In genomic region chr1:152981181-152981871, GRCh38 we compare ENCODE assay signal across 18 cellular contexts. TPM values are rescaled to one million over a fixed set of nuclear protein-coding genes. Genes with fewer than 3 reads are reported as not detected.
DNase-seq lines count a peak whose midpoint lies in the region; ATAC-seq and TF ChIP-seq lines count a peak whose summit lies in the region.
"Had no signal": no experiment of that assay in that cellular context is flagged by ENCODE, and none has a peak within 500 bp of the region (broad histone marks: within the 10 kb centered on the region; RNA-seq: fewer than 3 reads in every experiment).

No MANE protein-coding gene starts in this region.

- no peaks in the 10 kb centered on the region for H3K9me3 ChIP-seq in IMR-90 (ENCODE audit: control insufficient read depth, insufficient read depth, low read length)
- H3K9me3 ChIP-seq in esophagus (ENCODE audit: control insufficient read depth in 2 of 2, insufficient read depth in 1 of 2, low read depth in 1 of 2, low read length in 1 of 2) = no peaks in the 10 kb centered on the region
- H3K9me3 ChIP-seq: BLaER1, Caco-2 had no signal

- no peaks in the 10 kb centered on the region for H3K36me3 Mint-ChIP-seq in nephron (ENCODE audit: low read depth)
- H3K36me3 Mint-ChIP-seq in stimulated activated memory B cell treated with anti-CD40 and anti-IgM and Interleukin-4, amounts not matched to agents 10 μg/mL and 1 μg/mL and 100 μg/mL, for 72 hours = no peaks in the 10 kb centered on the region
- H3K36me3 Mint-ChIP-seq: CD8-positive, alpha-beta memory T cell had no signal

- H3K27ac ChIP-seq in IMR-90 (ENCODE audit: insufficient read depth, low read length) (no peak overlapping the region), esophagus (ENCODE audit: low read depth in 2 of 2, low read length in 1 of 2) (peak overlapping the region; percentile 36 to 93)
- H3K27ac ChIP-seq: BLaER1 had no signal

- POLR2A ChIA-PET in IMR-90 (lab: Charles Lee; ENCODE audit: unreplicated experiment) = interaction anchor here (0.6 kb wide), 1 partner anchor 28 kb away, joined by 3 read pairs; no protein-coding TSS in a partner anchor

- no peak overlapping the region for H2BK5ac ChIP-seq in IMR-90 (ENCODE audit: low read depth, low read length, poor library complexity, severe bottlenecking)

- no peak overlapping the region for H3K56ac ChIP-seq in IMR-90 (ENCODE audit: extremely low read depth, insufficient read depth, low read length)

- H3K4me3 Mint-ChIP-seq in nephron = no peak overlapping the region
- H3K4me3 Mint-ChIP-seq in stimulated activated memory B cell treated with anti-CD40 and anti-IgM and Interleukin-4, amounts not matched to agents 10 μg/mL and 1 μg/mL and 100 μg/mL, for 72 hours = no peak overlapping the region
- H3K4me3 Mint-ChIP-seq: CD8-positive, alpha-beta memory T cell had no signal

- H3K4ac ChIP-seq in IMR-90 (ENCODE audit: low read depth, low read length) = no peak overlapping the region

- H4K8ac ChIP-seq in IMR-90 (ENCODE audit: low read depth in 2 of 2, low read length in 2 of 2) = no peak overlapping the region

- H3K4me3 ChIP-seq in IMR-90 (ENCODE audit: insufficient read depth, low read depth, low read length) = no peak overlapping the region
- H3K4me3 ChIP-seq in esophagus (ENCODE audit: low read depth in 1 of 2, low read length in 2 of 2) = no peak overlapping the region
- H3K4me3 ChIP-seq: BLaER1 had no signal

- dilution Hi-C loops in IMR-90 (cut with HindIII; ENCODE audit: low sequenced_read_pairs, unreplicated experiment) = no loop called here

- H4K20me1 ChIP-seq in IMR-90 (ENCODE audit: insufficient read depth, low read length) = no peaks in the 10 kb centered on the region
- H4K20me1 ChIP-seq: BLaER1 had no signal

- no peak overlapping the region for H3K9ac ChIP-seq in IMR-90 (ENCODE audit: low read depth, low read length)
- H3K9ac ChIP-seq: BLaER1 had no signal

- BruUV-seq in IMR-90 (replicated peaks; lab: Mats Ljungman, UMichigan) = no TSS peak

- no peak overlapping the region for H2BK20ac ChIP-seq in IMR-90 (ENCODE audit: low read depth, low read length)

- H3K27me3 ChIP-seq in IMR-90 (ENCODE audit: control insufficient read depth, insufficient read depth, low read length) = no peaks in the 10 kb centered on the region
- no peaks in the 10 kb centered on the region for H3K27me3 ChIP-seq in esophagus (ENCODE audit: control insufficient read depth in 1 of 2, insufficient read depth in 2 of 2, low read length in 2 of 2)
- H3K27me3 ChIP-seq: BLaER1 had no signal

- in situ Hi-C loops in IMR-90 (cut with MboI; ENCODE audit: low sequenced_read_pairs) = no loop called here

- no peak overlapping the region for H2BK120ac ChIP-seq in IMR-90 (ENCODE audit: low read depth, low read length)

- no peak overlapping the region for H4K91ac ChIP-seq in IMR-90 (ENCODE audit: insufficient read depth, low read depth, low read length)

- no peaks in the 10 kb centered on the region for H3K9me3 Mint-ChIP-seq in nephron
- peaks cover 3% of the 10 kb centered on the region for H3K9me3 Mint-ChIP-seq in stimulated activated memory B cell treated with anti-CD40 and anti-IgM and Interleukin-4, amounts not matched to agents 10 μg/mL and 1 μg/mL and 100 μg/mL, for 72 hours

- no peaks in the 10 kb centered on the region for H3K36me3 ChIP-seq in IMR-90 (ENCODE audit: control insufficient read depth, insufficient read depth, low read length)
- no peaks in the 10 kb centered on the region for H3K36me3 ChIP-seq in esophagus (ENCODE audit: control insufficient read depth in 2 of 2, insufficient read depth in 2 of 2, low read length in 1 of 2)
- H3K36me3 ChIP-seq: BLaER1 had no signal

- peak overlapping the region; percentile 19 for H2AFZ ChIP-seq in IMR-90 (replicated peaks; ENCODE audit: low read length, poor library complexity)

- no peak overlapping the region for H3K4me2 ChIP-seq in IMR-90 (ENCODE audit: low read depth, low read length)
- H3K4me2 ChIP-seq: BLaER1 had no signal

- H3K4me1 ChIP-seq in IMR-90 (ENCODE audit: control insufficient read depth, insufficient read depth, low read length) (no peaks in the 10 kb centered on the region), esophagus (ENCODE audit: control insufficient read depth in 2 of 2, insufficient read depth in 2 of 2, low read length in 1 of 2) (peaks cover 0 to 15% of the 10 kb centered on the region in 2 donors)
- H3K4me1 ChIP-seq: Caco-2 had no signal

- no peak for TF ChIP-seq POLR2A in IMR-90 (IDR thresholded peaks at IDR 0.05; ENCODE audit: low read depth, low read length)

- WGBS in IMR-90 (ENCODE audit: extremely low coverage in 2 of 2, insufficient read length in 1 of 2), 2 experiments = 14% methylated on average over 1 of the region's 6 CpGs; no CpG with 5 or more reads in 1 of the 2 experiments
- 61 to 66% methylated on average over 6 of the region's 6 CpGs for WGBS in esophagus, 2 donors

- no peak overlapping the region for H4K5ac ChIP-seq in IMR-90 (ENCODE audit: low read depth, low read length)

- no peaks in the 10 kb centered on the region for H3K9me1 ChIP-seq in IMR-90 (ENCODE audit: insufficient read depth, low read length)

- H2AK9ac ChIP-seq in IMR-90 (replicated peaks; ENCODE audit: low read depth, low read length, poor library complexity) = no peak overlapping the region

- no peak overlapping the region for H2AK5ac ChIP-seq in IMR-90 (ENCODE audit: low read depth, low read length)

- intact Hi-C loops in IMR-90 (cut with micrococcal nuclease) = no loop called here

- no peak overlapping the region for H2BK15ac ChIP-seq in IMR-90 (ENCODE audit: low read depth, low read length)

- no peaks in the 10 kb centered on the region for H3K79me1 ChIP-seq in IMR-90 (ENCODE audit: low read depth in 1 of 2, low read length in 2 of 2)

- no peak overlapping the region for H3K18ac ChIP-seq in IMR-90 (ENCODE audit: low read depth, low read length)

- no peak for ATAC-seq in IMR-90 (ENCODE audit: low read depth)
- ATAC-seq in stimulated activated memory B cell treated with anti-CD40 and anti-IgM and Interleukin-4, amounts not matched to agents 10 μg/mL and 1 μg/mL and 100 μg/mL, for 72 hours = peak; percentile 11
- no peak for ATAC-seq in HG03457 (IDR thresholded peaks at IDR 0.05; ENCODE audit: unreplicated experiment)
- ATAC-seq in HG02678 (IDR thresholded peaks at IDR 0.05; ENCODE audit: unreplicated experiment) = no peak

- H3K4me1 Mint-ChIP-seq in nephron = peaks cover 8% of the 10 kb centered on the region
- H3K4me1 Mint-ChIP-seq in stimulated activated memory B cell treated with anti-CD40 and anti-IgM and Interleukin-4, amounts not matched to agents 10 μg/mL and 1 μg/mL and 100 μg/mL, for 72 hours = no peaks in the 10 kb centered on the region
- H3K4me1 Mint-ChIP-seq: CD8-positive, alpha-beta memory T cell had no signal

- CTCF ChIA-PET in IMR-90 (lab: Yijun Ruan, JAX) = interaction anchor here (0.9 kb wide), 1 partner anchor 8 kb away, joined by 3 read pairs; no protein-coding TSS in a partner anchor

- TF ChIP-seq RAD21 in IMR-90 (IDR thresholded peaks at IDR 0.05; ENCODE audit: low read length) = no peak

- TF ChIP-seq CTCF in IMR-90 (conservative IDR thresholded peaks at IDR 0.05; ENCODE audit: low read depth, low read length) (no peak), nephron (IDR thresholded peaks at IDR 0.05; ENCODE audit: unreplicated experiment in 3 of 3) (no peak)

- peak overlapping the region in 2 of 3 experiments; percentile 39 to 82 for H3K27ac Mint-ChIP-seq in nephron
- H3K27ac Mint-ChIP-seq in stimulated activated memory B cell treated with anti-CD40 and anti-IgM and Interleukin-4, amounts not matched to agents 10 μg/mL and 1 μg/mL and 100 μg/mL, for 72 hours = no peak overlapping the region
- H3K27ac Mint-ChIP-seq: CD8-positive, alpha-beta memory T cell had no signal

- H3K23ac ChIP-seq in IMR-90 (ENCODE audit: low read depth, low read length) = no peak overlapping the region

- DNase-seq in IMR-90 (no peak), NCI-H524 treated with DMSO at 0.1 percent for 48 hours (lab: John Stamatoyannopoulos, UW) (no peak), MV-4-11 (lab: John Stamatoyannopoulos, UW) (no peak)
- DNase-seq: 8988T; AML-193; Caco-2; CD8-positive, alpha-beta memory T cell; DND-41; GDM1; HCEC 1CT had no signal

- no peak overlapping the region for H3K14ac ChIP-seq in IMR-90 (replicated peaks; ENCODE audit: low read depth, low read length)

- H3K27me3 Mint-ChIP-seq in nephron (ENCODE audit: low read depth) = peaks cover 18% of the 10 kb centered on the region
- peaks cover 50% of the 10 kb centered on the region for H3K27me3 Mint-ChIP-seq in stimulated activated memory B cell treated with anti-CD40 and anti-IgM and Interleukin-4, amounts not matched to agents 10 μg/mL and 1 μg/mL and 100 μg/mL, for 72 hours

RNA-seq across cellular contexts. Expression of gene SPRR1A, which starts 2.6 kb away (rescaled TPM):
- not detected in 2 replicates for total RNA-seq in IMR-90 (2012; rRNA removed)
- polyA plus RNA-seq in IMR-90 (2012; rRNA removed) (not detected in 2 replicates), esophagus (1,000 to 10,000 TPM; 3,249 to 3,812 TPM)
- polyA plus RNA-seq in IMR-90 (2012; cell fraction: cytosol; rRNA removed) = not detected in 2 replicates
- not detected in 2 replicates for polyA plus RNA-seq in IMR-90 (2012; cell fraction: nucleus; rRNA removed; ENCODE audit: low replicate concordance)
- total RNA-seq: Caco-2; CD8-positive, alpha-beta memory T cell; H4; HT1080 had no signal
- polyA plus RNA-seq: CD8-positive, alpha-beta memory T cell had no signal

RNA-seq across cellular contexts. Expression of gene SPRR4, which starts 10.9 kb away (rescaled TPM):
- not detected in 2 replicates for total RNA-seq in IMR-90 (2012; rRNA removed)
- polyA plus RNA-seq in IMR-90 (2012; rRNA removed) (not detected in 2 replicates), esophagus (under 1 TPM in 1 of 2 donors, not detected in 1; 0.48 TPM)
- not detected in 2 replicates for polyA plus RNA-seq in IMR-90 (2012; cell fraction: cytosol; rRNA removed)
- not detected in 2 replicates for polyA plus RNA-seq in IMR-90 (2012; cell fraction: nucleus; rRNA removed; ENCODE audit: low replicate concordance)
- total RNA-seq: Caco-2; CD8-positive, alpha-beta memory T cell; H4; HT1080 had no signal
- polyA plus RNA-seq: CD8-positive, alpha-beta memory T cell had no signal

RNA-seq across cellular contexts. Expression of gene SPRR3, which starts 20.2 kb away (rescaled TPM):
- not detected in 2 replicates for total RNA-seq in IMR-90 (2012; rRNA removed)
- not detected in 2 replicates for polyA plus RNA-seq in IMR-90 (2012; rRNA removed)
- polyA plus RNA-seq in IMR-90 (2012; cell fraction: cytosol; rRNA removed) = not detected in 2 replicates
- polyA plus RNA-seq in IMR-90 (2012; cell fraction: nucleus; rRNA removed; ENCODE audit: low replicate concordance) = not detected in 2 replicates
- polyA plus RNA-seq in esophagus = over 10,000 TPM; 18,496 to 19,645 TPM
- total RNA-seq: CD8-positive, alpha-beta memory T cell; H4; HT1080 had no signal
- polyA plus RNA-seq: CD8-positive, alpha-beta memory T cell had no signal

RNA-seq across cellular contexts. Expression of gene SPRR5, which starts 34.3 kb away (rescaled TPM):
- total RNA-seq in IMR-90 (2012; rRNA removed) = not detected in 2 replicates
- polyA plus RNA-seq in IMR-90 (2012; rRNA removed) (not detected in 2 replicates), esophagus (1 to 10 TPM; 1.1 to 4.2 TPM)
- not detected in 2 replicates for polyA plus RNA-seq in IMR-90 (2012; cell fraction: cytosol; rRNA removed)
- not detected in 2 replicates for polyA plus RNA-seq in IMR-90 (2012; cell fraction: nucleus; rRNA removed; ENCODE audit: low replicate concordance)
- total RNA-seq: Caco-2; CD8-positive, alpha-beta memory T cell; H4; HT1080 had no signal
- polyA plus RNA-seq: CD8-positive, alpha-beta memory T cell had no signal

RNA-seq across cellular contexts. Expression of gene SPRR1B, which starts 49.7 kb away (rescaled TPM):
- total RNA-seq in IMR-90 (2012; rRNA removed) = not detected in 2 replicates
- polyA plus RNA-seq in IMR-90 (2012; rRNA removed) (not detected in 2 replicates), esophagus (1,000 to 10,000 TPM; 2,433 to 2,781 TPM)
- not detected in 2 replicates for polyA plus RNA-seq in IMR-90 (2012; cell fraction: cytosol; rRNA removed)
- polyA plus RNA-seq in IMR-90 (2012; cell fraction: nucleus; rRNA removed; ENCODE audit: low replicate concordance) = not detected in 2 replicates
- total RNA-seq: Caco-2; CD8-positive, alpha-beta memory T cell; H4; HT1080 had no signal
- polyA plus RNA-seq: CD8-positive, alpha-beta memory T cell had no signal

Comparison
In these comparisons a context has a peak if more than half of its experiments do, and no peak if none do; other contexts are left out.
1. RNA of gene SPRR1A, which starts 2.6 kb away (polyA plus RNA-seq): 3,249 to 3,812 TPM in esophagus; not detected in IMR-90; every median in the first group is over 1,000 times any median in the second.
2. RNA of gene SPRR3, which starts 20.2 kb away (polyA plus RNA-seq): 18,496 to 19,645 TPM in esophagus; not detected in IMR-90; every median in the first group is over 1,000 times any median in the second.